In the genomic region with DNA sequence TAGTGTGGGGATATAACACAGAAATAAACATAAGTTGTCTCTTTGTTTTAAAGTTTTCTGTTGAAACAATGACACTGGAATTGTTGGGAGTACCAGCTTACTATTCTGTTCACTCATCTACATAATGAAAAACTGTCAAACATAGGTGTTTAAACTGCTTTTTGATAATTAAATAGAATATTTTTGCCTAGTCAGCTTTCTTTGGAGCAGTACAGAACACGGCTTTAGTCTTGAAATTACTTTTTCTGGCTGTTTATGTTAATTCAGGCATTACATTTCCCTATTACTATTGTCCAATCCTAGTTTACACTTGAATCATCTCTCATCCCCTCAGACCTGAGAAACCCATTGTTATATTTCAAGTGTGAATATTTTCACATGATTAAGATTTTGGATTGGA, we compare ENCODE assay signal across 15 cellular contexts.
DNase-seq lines count a peak whose midpoint lies in the region; ATAC-seq and TF ChIP-seq lines count a peak whose summit lies in the region.
"Had no signal": no experiment of that assay in that cellular context is flagged by ENCODE, and none has a peak within 500 bp of the region (broad histone marks: within the 10 kb centered on the region; RNA-seq: fewer than 3 reads in every experiment).

No MANE protein-coding gene starts in this region.

- intact Hi-C loops in heart left ventricle (cut with DNase I): no loop called here

- peak overlapping the region; percentile 50 for H3K27ac ChIP-seq in cardiac muscle cell
- no peak overlapping the region for H3K27ac ChIP-seq in heart left ventricle
- peak overlapping the region; percentile 53 for H3K27ac ChIP-seq in SJSA1
- no peak overlapping the region for H3K27ac ChIP-seq in endodermal cell (ENCODE audit: low read depth, low read length)
- H3K27ac ChIP-seq: 22Rv1, BLaER1, GM23248 had no signal

- ATAC-seq in heart left ventricle: no peak

- DNase-seq in cardiac muscle cell (ENCODE audit: low read depth in 1 of 2, low spot score in 1 of 2) (no peak), heart left ventricle (no peak), SJSA1 (ENCODE audit: low read depth in 1 of 2, low spot score in 2 of 2) (peak in 1 of 2 experiments; percentile 42), endodermal cell (no peak), activated gamma-delta T cell (lab: John Stamatoyannopoulos, UW) (no peak), NCI-H526 treated with DMSO at 0.1 percent for 48 hours (lab: John Stamatoyannopoulos, UW) (no peak)
- DNase-seq in activated CD4-positive, alpha-beta T cell treated with anti-CD3 and anti-CD28 coated beads for 48 hours: no peak
- DNase-seq: CD4-positive, alpha-beta memory T cell; DMS153; DMS79; GDM1; GM23248 had no signal

- H3K9me3 Mint-ChIP-seq in endodermal cell: peaks cover 54% of the 10 kb centered on the region

- H3K36me3 ChIP-seq in cardiac muscle cell (no peaks in the 10 kb centered on the region), heart left ventricle (no peaks in the 10 kb centered on the region), SJSA1 (no peaks in the 10 kb centered on the region), endodermal cell (ENCODE audit: control insufficient read depth, insufficient read depth, low read length) (no peaks in the 10 kb centered on the region)
- H3K36me3 ChIP-seq: BLaER1 had no signal

- TF ChIP-seq CTCF in cardiac muscle cell (IDR thresholded peaks at IDR 0.05; ENCODE audit: low read depth, low read length) (no peak), heart left ventricle (IDR thresholded peaks at IDR 0.05) (no peak), endodermal cell (conservative IDR thresholded peaks at IDR 0.05) (no peak)

- no peaks in the 10 kb centered on the region for H3K9me3 ChIP-seq in cardiac muscle cell (ENCODE audit: low read depth)
- H3K9me3 ChIP-seq in heart left ventricle: peaks cover 0 to 14% (median 0%) of the 10 kb centered on the region in 12 donors
- H3K9me3 ChIP-seq in SJSA1 (replicated peaks): no peaks in the 10 kb centered on the region
- H3K9me3 ChIP-seq in endodermal cell (ENCODE audit: control insufficient read depth, low read length): peaks cover 27% of the 10 kb centered on the region

- H3K4me1 Mint-ChIP-seq in endodermal cell: peaks cover 14% of the 10 kb centered on the region
- H3K4me1 Mint-ChIP-seq: CD14-positive monocyte; CD4-positive, alpha-beta memory T cell had no signal

- H3K27me3 ChIP-seq in cardiac muscle cell: no peaks in the 10 kb centered on the region
- no peaks in the 10 kb centered on the region for H3K27me3 ChIP-seq in heart left ventricle
- no peaks in the 10 kb centered on the region for H3K27me3 ChIP-seq in SJSA1 (replicated peaks)
- H3K27me3 ChIP-seq in endodermal cell (ENCODE audit: control insufficient read depth, insufficient read depth, low read length, poor library complexity, severe bottlenecking): no peaks in the 10 kb centered on the region

- 63 to 90% (median 70%) methylated on average over 1 of the region's 1 CpG for WGBS in heart left ventricle, 4 donors
- 80% methylated on average over 1 of the region's 1 CpG; no CpG with 5 or more reads in 1 of the 2 experiments for WGBS in endodermal cell (ENCODE audit: insufficient coverage in 1 of 2, insufficient read length in 1 of 2), 2 experiments

- no peak overlapping the region for H3K4me3 ChIP-seq in cardiac muscle cell
- H3K4me3 ChIP-seq in heart left ventricle: no peak overlapping the region
- H3K4me3 ChIP-seq in SJSA1: no peak overlapping the region
- H3K4me3 ChIP-seq in endodermal cell (ENCODE audit: low read length): peak overlapping the region; percentile 44
- H3K4me3 ChIP-seq: BLaER1, GM23248 had no signal

- H3K4me3 Mint-ChIP-seq in endodermal cell: no peak overlapping the region
- H3K4me3 Mint-ChIP-seq: CD14-positive monocyte had no signal

- H3K4me1 ChIP-seq in cardiac muscle cell (ENCODE audit: low read depth) (peaks cover 15% of the 10 kb centered on the region), heart left ventricle (no peaks in the 10 kb centered on the region), SJSA1 (replicated peaks) (peaks cover 18% of the 10 kb centered on the region), endodermal cell (ENCODE audit: control insufficient read depth, insufficient read depth, low read length) (peaks cover 5% of the 10 kb centered on the region)
- H3K4me1 ChIP-seq: BLaER1 had no signal

- no peaks in the 10 kb centered on the region for H3K27me3 Mint-ChIP-seq in endodermal cell (ENCODE audit: insufficient read depth)
- H3K27me3 Mint-ChIP-seq: CD4-positive, alpha-beta memory T cell had no signal

- H3K9ac ChIP-seq in endodermal cell (ENCODE audit: extremely low read depth, low read length, poor library complexity, severe bottlenecking): no peak overlapping the region
- H3K9ac ChIP-seq: BLaER1, GM23248 had no signal

- no peaks in the 10 kb centered on the region for H3K36me3 Mint-ChIP-seq in endodermal cell (ENCODE audit: low read depth)
- H3K36me3 Mint-ChIP-seq: CD14-positive monocyte; CD4-positive, alpha-beta memory T cell had no signal

- no peak for TF ChIP-seq POLR2A in heart left ventricle (IDR thresholded peaks at IDR 0.05)

- H3K27ac Mint-ChIP-seq in endodermal cell: no peak overlapping the region
- H3K27ac Mint-ChIP-seq: CD14-positive monocyte; CD4-positive, alpha-beta memory T cell had no signal

Comparison
In these comparisons a context has a peak if more than half of its experiments do, and no peak if none do; other contexts are left out.
1. H3K27ac ChIP-seq: peak in cardiac muscle cell (single experiment) and SJSA1 (single experiment); none in heart left ventricle (0 of 12) and endodermal cell (single experiment).